12 cellular contexts compared by ENCODE assay signal in the genomic region with DNA sequence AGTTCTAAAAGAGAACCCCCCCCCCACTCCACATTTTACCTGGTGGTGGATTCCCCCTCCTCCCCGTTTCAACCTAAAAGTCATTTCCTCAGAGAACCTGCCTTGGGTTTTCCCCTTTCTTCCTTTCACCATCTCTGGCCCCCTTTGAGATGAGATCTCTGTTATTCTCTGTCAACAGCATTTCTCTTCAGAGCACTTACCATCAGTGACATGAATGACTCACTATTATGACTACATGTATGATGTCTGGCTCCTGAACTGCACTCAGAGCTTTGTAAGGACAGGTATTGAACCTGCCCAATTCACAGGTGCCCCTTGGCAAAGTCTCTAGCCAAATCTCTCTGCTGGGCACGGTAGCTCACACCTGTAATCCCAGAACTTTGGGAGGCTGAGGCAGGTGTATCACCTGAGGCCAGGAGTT.
DNase-seq lines count a peak whose midpoint lies in the region; ATAC-seq and FAIRE-seq lines count a peak whose summit lies in the region.
"Had no signal": no experiment of that assay in that cellular context is flagged by ENCODE, and none has a peak within 500 bp of the region (broad histone marks: within the 10 kb centered on the region; RNA-seq: fewer than 3 reads in every experiment).

No MANE protein-coding gene starts in this region.

- peak overlapping the region; percentile 45 for H3K4me3 Mint-ChIP-seq in activated naive CD4-positive, alpha-beta T cell treated with anti-CD3 and anti-CD28 coated beads, Interleukin-2, amount 50 U/mL, for 24 hours

- FAIRE-seq in frontal cortex (lab: Jason Lieb, UNC) = no peak

- no peaks in the 10 kb centered on the region for H3K36me3 Mint-ChIP-seq in activated naive CD4-positive, alpha-beta T cell treated with anti-CD3 and anti-CD28 coated beads, Interleukin-2, amount 50 U/mL, for 24 hours

- DNase-seq in stimulated activated CD4-positive, alpha-beta T cell treated with anti-CD3 and anti-CD28 coated beads, Interleukin-2, amount 100 ng/mL, for 48 hours = peak; percentile 10 to 18
- DNase-seq in frontal cortex (ENCODE audit: low spot score in 2 of 2) (no peak), SW480 (ENCODE audit: low spot score) (no peak), HUDEP-2 (lab: John Stamatoyannopoulos, UW; ENCODE audit: unreplicated experiment in 76 of 76) (no peak)
- DNase-seq: caudate nucleus, foreskin fibroblast, IMR-90 had no signal

- H3K9me3 Mint-ChIP-seq in activated naive CD4-positive, alpha-beta T cell treated with anti-CD3 and anti-CD28 coated beads, Interleukin-2, amount 50 U/mL, for 24 hours = no peaks in the 10 kb centered on the region

- ATAC-seq in GM18858 (IDR thresholded peaks at IDR 0.05; ENCODE audit: unreplicated experiment) (peak; percentile 62), HG03469 (IDR thresholded peaks at IDR 0.05; ENCODE audit: unreplicated experiment) (peak; percentile 48), HG02970 (IDR thresholded peaks at IDR 0.05; ENCODE audit: low FRiP score, unreplicated experiment) (no peak)
- ATAC-seq: left lobe of liver had no signal

- peak overlapping the region; percentile 97 for H3K27ac Mint-ChIP-seq in activated naive CD4-positive, alpha-beta T cell treated with anti-CD3 and anti-CD28 coated beads, Interleukin-2, amount 50 U/mL, for 24 hours

- no peaks in the 10 kb centered on the region for H3K27me3 Mint-ChIP-seq in activated naive CD4-positive, alpha-beta T cell treated with anti-CD3 and anti-CD28 coated beads, Interleukin-2, amount 50 U/mL, for 24 hours

- H3K4me1 Mint-ChIP-seq in activated naive CD4-positive, alpha-beta T cell treated with anti-CD3 and anti-CD28 coated beads, Interleukin-2, amount 50 U/mL, for 24 hours = peaks cover 22% of the 10 kb centered on the region

Comparison
In these comparisons a context has a peak if more than half of its experiments do, and no peak if none do; other contexts are left out.
1. DNase-seq: peak in stimulated activated CD4-positive, alpha-beta T cell treated with anti-CD3 and anti-CD28 coated beads, Interleukin-2, amount 100 ng/mL, for 48 hours (2 of 2); none in frontal cortex (0 of 2), SW480 (single experiment) and HUDEP-2 (0 of 76).